ENCODE assay signal across 8 cellular contexts in genomic region chr1:23868848-23869450, GRCh38. TPM values are rescaled to one million over a fixed set of nuclear protein-coding genes. Genes with fewer than 3 reads are reported as not detected.
A peak's percentile ranks its signal among the peaks of the same experiment; 100 is the strongest.
DNase-seq lines count a peak whose midpoint lies in the region; ATAC-seq, FAIRE-seq and TF ChIP-seq lines count a peak whose summit lies in the region.

No MANE protein-coding gene starts in this region.

- in situ Hi-C loops in HAP-1 (cut with MboI; ENCODE audit: low sequenced_read_pairs), result no loop called here

- H3K27me3 Mint-ChIP-seq in activated CD8-positive, alpha-beta T cell treated with anti-CD3 and anti-CD28 coated beads, Interleukin-2, amount 10 ng/mL, durations not matched to agents 7 days and 5 days (ENCODE audit: low read depth), result peaks cover 8% of the 10 kb centered on the region

- H3K36me3 ChIP-seq in testis (ENCODE audit: low read depth, missing control alignments), result no peaks in the 10 kb centered on the region
- H3K36me3 ChIP-seq in HAP-1 (replicated peaks), result no peaks in the 10 kb centered on the region; the same call in 1 of the 2 replicates

- peaks cover 3% of the 10 kb centered on the region for H3K36me3 Mint-ChIP-seq in activated CD8-positive, alpha-beta T cell treated with anti-CD3 and anti-CD28 coated beads, Interleukin-2, amount 10 ng/mL, durations not matched to agents 7 days and 5 days (ENCODE audit: low read depth)

- no peaks in the 10 kb centered on the region for H3K9me3 Mint-ChIP-seq in activated CD8-positive, alpha-beta T cell treated with anti-CD3 and anti-CD28 coated beads, Interleukin-2, amount 10 ng/mL, durations not matched to agents 7 days and 5 days (ENCODE audit: insufficient read depth)

- H3K4me1 Mint-ChIP-seq in activated CD8-positive, alpha-beta T cell treated with anti-CD3 and anti-CD28 coated beads, Interleukin-2, amount 10 ng/mL, durations not matched to agents 7 days and 5 days (ENCODE audit: low read depth), result peaks cover 34% of the 10 kb centered on the region

- intact Hi-C loops in testis (cut with DNase I; ENCODE audit: low total_unique reads), result no loop called here

- no peak for FAIRE-seq in D721Med (lab: Jason Lieb, UNC)

- no peak for TF ChIP-seq POLR2A in testis (IDR thresholded peaks at IDR 0.05)

- peak overlapping the region; percentile 78 for H3K4me3 Mint-ChIP-seq in activated CD8-positive, alpha-beta T cell treated with anti-CD3 and anti-CD28 coated beads, Interleukin-2, amount 10 ng/mL, durations not matched to agents 7 days and 5 days

- POLR2A ChIA-PET in activated CD8-positive, alpha-beta T cell treated with anti-CD3 and anti-CD28 coated beads, Interleukin-2, amount 10 ng/mL, durations not matched to agents 7 days and 5 days (lab: Charles Lee), result no interaction called here

- H3K27ac Mint-ChIP-seq in activated CD8-positive, alpha-beta T cell treated with anti-CD3 and anti-CD28 coated beads, Interleukin-2, amount 10 ng/mL, durations not matched to agents 7 days and 5 days, result peak overlapping the region; percentile 60

- 34 to 37% methylated on average over 14 of the region's 14 CpGs for WGBS in testis, 2 donors

- H3K27ac ChIP-seq in testis, result peak overlapping the region; percentile 42 to 63

- H3K9me3 ChIP-seq in testis, result no peaks in the 10 kb centered on the region
- H3K9me3 ChIP-seq in HAP-1, result no peaks in the 10 kb centered on the region

- DNase-seq in AG08396 (ENCODE audit: low spot score), result peak; percentile 34
- DNase-seq in activated CD8-positive, alpha-beta T cell treated with anti-CD3 and anti-CD28 coated beads, Interleukin-2, amount 10 ng/mL, durations not matched to agents 7 days and 5 days, result no peak
- peak; percentile 21 for DNase-seq in iPS-NIHi11 (ENCODE audit: low spot score)
- no peak for DNase-seq in testis
- no peak for DNase-seq in HAP-1 (ENCODE audit: low spot score in 2 of 2)
- DNase-seq in D721Med (ENCODE audit: insufficient read length, low spot score), result no peak

- H3K4me1 ChIP-seq in testis, result no peaks in the 10 kb centered on the region
- H3K4me1 ChIP-seq in HAP-1, result peaks cover 17% of the 10 kb centered on the region

- H3K4me3 ChIP-seq in testis, result peak overlapping the region; percentile 68 to 96
- H3K4me3 ChIP-seq in HAP-1, result no peak overlapping the region

- CTCF ChIA-PET in activated CD8-positive, alpha-beta T cell treated with anti-CD3 and anti-CD28 coated beads, Interleukin-2, amount 10 ng/mL, durations not matched to agents 7 days and 5 days (lab: Charles Lee), result interaction anchor here (0.8 to 4.1 kb wide), 8 partner anchors 10 to 97 kb away, joined by 3 to 25 read pairs (median 4); no protein-coding TSS in a partner anchor

- peak; percentile 11 for ATAC-seq in GM21529 (IDR thresholded peaks at IDR 0.05; ENCODE audit: unreplicated experiment)
- no peak for ATAC-seq in activated CD8-positive, alpha-beta T cell treated with anti-CD3 and anti-CD28 coated beads, Interleukin-2, amount 10 ng/mL, durations not matched to agents 7 days and 5 days
- no peak for ATAC-seq in GM18868 (IDR thresholded peaks at IDR 0.05; ENCODE audit: unreplicated experiment)

- no peaks in the 10 kb centered on the region for H3K27me3 ChIP-seq in testis
- no peaks in the 10 kb centered on the region for H3K27me3 ChIP-seq in HAP-1 (ENCODE audit: low read depth)

- TF ChIP-seq CTCF in testis (IDR thresholded peaks at IDR 0.05), result no peak
- TF ChIP-seq CTCF in D721Med (IDR thresholded peaks at IDR 0.05; ENCODE audit: insufficient read depth, missing control alignments), result no peak

RNA-seq across cellular contexts. Expression of gene FUCA1, which starts 0.9 kb away (rescaled TPM):
- total RNA-seq in activated CD8-positive, alpha-beta T cell treated with anti-CD3 and anti-CD28 coated beads, Interleukin-2, amount 10 ng/mL, durations not matched to agents 7 days and 5 days, result 1 to 10 TPM; 7.1 to 7.3 TPM
- total RNA-seq in testis, result 10 to 100 TPM; 34.0 to 41.2 TPM
- polyA plus RNA-seq in testis (ENCODE audit: insufficient read depth, low read depth, low replicate concordance), result 68.8 TPM

RNA-seq across cellular contexts. Expression of gene HMGCL, which starts 43.7 kb away (rescaled TPM):
- total RNA-seq in activated CD8-positive, alpha-beta T cell treated with anti-CD3 and anti-CD28 coated beads, Interleukin-2, amount 10 ng/mL, durations not matched to agents 7 days and 5 days, result 10 to 100 TPM; 24.9 to 27.1 TPM
- total RNA-seq in testis, result 10 to 100 TPM; 48.2 to 54.3 TPM
- polyA plus RNA-seq in testis (ENCODE audit: insufficient read depth, low read depth, low replicate concordance), result 38.8 TPM

RNA-seq across cellular contexts. Expression of gene CNR2, which starts 44.2 kb away (rescaled TPM):
- 1 to 10 TPM; 3.4 to 3.7 TPM for total RNA-seq in activated CD8-positive, alpha-beta T cell treated with anti-CD3 and anti-CD28 coated beads, Interleukin-2, amount 10 ng/mL, durations not matched to agents 7 days and 5 days
- under 1 TPM; 0.06 to 0.08 TPM for total RNA-seq in testis
- polyA plus RNA-seq in testis (ENCODE audit: insufficient read depth, low read depth, low replicate concordance), result 0.20 TPM

Comparison
In these comparisons a context has a peak if more than half of its experiments do, and no peak if none do; other contexts are left out.
1. DNase-seq: peak in AG08396 (single experiment) and iPS-NIHi11 (single experiment); none in activated CD8-positive, alpha-beta T cell treated with anti-CD3 and anti-CD28 coated beads, Interleukin-2, amount 10 ng/mL, durations not matched to agents 7 days and 5 days (single experiment), testis (single experiment), HAP-1 (0 of 2) and D721Med (single experiment).
2. RNA of gene FUCA1, which starts 0.9 kb away (total RNA-seq): 34.0 to 41.2 TPM in testis; 7.1 to 7.3 TPM in activated CD8-positive, alpha-beta T cell treated with anti-CD3 and anti-CD28 coated beads, Interleukin-2, amount 10 ng/mL, durations not matched to agents 7 days and 5 days; every median in the first group is over 4 times any median in the second.
3. RNA of gene CNR2, which starts 44.2 kb away (total RNA-seq): 3.4 to 3.7 TPM in activated CD8-positive, alpha-beta T cell treated with anti-CD3 and anti-CD28 coated beads, Interleukin-2, amount 10 ng/mL, durations not matched to agents 7 days and 5 days; 0.06 to 0.08 TPM in testis; every median in the first group is over 4 times any median in the second.